In genomic region chr10:15748137-15748536, GRCh38 we compare ENCODE assay signal across 26 cellular contexts. TPM values are rescaled to one million over a fixed set of nuclear protein-coding genes. Genes with fewer than 3 reads are reported as not detected.
DNase-seq lines count a peak whose midpoint lies in the region; TF ChIP-seq lines count a peak whose summit lies in the region.
"Had no signal": no experiment of that assay in that cellular context is flagged by ENCODE, and none has a peak within 500 bp of the region (broad histone marks: within the 10 kb centered on the region; RNA-seq: fewer than 3 reads in every experiment).

No MANE protein-coding gene starts in this region.

- H3K36me3 Mint-ChIP-seq in neural progenitor cell, result no peaks in the 10 kb centered on the region
- H3K36me3 Mint-ChIP-seq: brain; CD4-positive, CD25-positive, alpha-beta regulatory T cell; natural killer cell treated with Interleukin-12 subunit alpha and Interleukin-12 subunit beta and Interleukin-15 and Interleukin-18, amount 100 ng/mL, for 72 hours; stimulated activated effector memory CD8-positive, alpha-beta T cell treated with anti-CD3 and anti-CD28 coated beads, Interleukin-12 subunit alpha, Interleukin-12 subunit beta, amount 100 ng/mL, for 72 hours; type B pancreatic cell had no signal

- H2AFZ ChIP-seq in MM.1S (ENCODE audit: low read length), result 0 out of 2 replicates have a peak overlapping the region, but pooled peaks have one; percentile 12
- H2AFZ ChIP-seq in neural cell (ENCODE audit: low read depth, low read length), result no peak overlapping the region
- H2AFZ ChIP-seq in neural progenitor cell (replicated peaks), result no peak overlapping the region
- H2AFZ ChIP-seq: parathyroid adenoma had no signal

- H3K27ac Mint-ChIP-seq in neural progenitor cell, result no peak overlapping the region
- H3K27ac Mint-ChIP-seq: activated B cell treated with CpG ODN at 0.5 μM for 24 hours; activated naive CD4-positive, alpha-beta T cell treated with anti-CD3 and anti-CD28 coated beads for 36 hours; activated T-helper 1 cell treated with anti-CD3 and anti-CD28 coated beads, Interleukin-12 subunit alpha, Interleukin-12 subunit beta, Interleukin-2, Interleukin-4 antibody, amounts not matched to agents 30 ng/mL and 10 ng/mL and 1 ng/mL, durations not matched to agents 14 hours and 24 hours and 36 hours; CD4-positive, CD25-positive, alpha-beta regulatory T cell; natural killer cell treated with Interleukin-12 subunit alpha and Interleukin-12 subunit beta and Interleukin-15 and Interleukin-18, amount 100 ng/mL, for 72 hours; stimulated activated effector memory CD8-positive, alpha-beta T cell treated with anti-CD3 and anti-CD28 coated beads, Interleukin-12 subunit alpha, Interleukin-12 subunit beta, amount 100 ng/mL, for 72 hours; type B pancreatic cell had no signal

- H3K4me3 Mint-ChIP-seq in neural progenitor cell, result no peak overlapping the region
- H3K4me3 Mint-ChIP-seq: activated B cell treated with CpG ODN at 0.5 μM for 24 hours; activated naive CD4-positive, alpha-beta T cell treated with anti-CD3 and anti-CD28 coated beads for 36 hours; activated T-helper 1 cell treated with anti-CD3 and anti-CD28 coated beads, Interleukin-12 subunit alpha, Interleukin-12 subunit beta, Interleukin-2, Interleukin-4 antibody, amounts not matched to agents 30 ng/mL and 10 ng/mL and 1 ng/mL, durations not matched to agents 14 hours and 24 hours and 36 hours; brain; CD4-positive, CD25-positive, alpha-beta regulatory T cell; natural killer cell treated with Interleukin-12 subunit alpha and Interleukin-12 subunit beta and Interleukin-15 and Interleukin-18, amount 100 ng/mL, for 72 hours; stimulated activated effector memory CD8-positive, alpha-beta T cell treated with anti-CD3 and anti-CD28 coated beads, Interleukin-12 subunit alpha, Interleukin-12 subunit beta, amount 100 ng/mL, for 72 hours; type B pancreatic cell had no signal

- TF ChIP-seq RAD21 in neural cell (conservative IDR thresholded peaks at IDR 0.05), result no peak

- H3K9me3 Mint-ChIP-seq in neural progenitor cell, result no peaks in the 10 kb centered on the region
- H3K9me3 Mint-ChIP-seq: activated B cell treated with CpG ODN at 0.5 μM for 24 hours; activated naive CD4-positive, alpha-beta T cell treated with anti-CD3 and anti-CD28 coated beads for 36 hours; activated T-helper 1 cell treated with anti-CD3 and anti-CD28 coated beads, Interleukin-12 subunit alpha, Interleukin-12 subunit beta, Interleukin-2, Interleukin-4 antibody, amounts not matched to agents 30 ng/mL and 10 ng/mL and 1 ng/mL, durations not matched to agents 14 hours and 24 hours and 36 hours; brain; CD4-positive, CD25-positive, alpha-beta regulatory T cell; natural killer cell treated with Interleukin-12 subunit alpha and Interleukin-12 subunit beta and Interleukin-15 and Interleukin-18, amount 100 ng/mL, for 72 hours; stimulated activated effector memory CD8-positive, alpha-beta T cell treated with anti-CD3 and anti-CD28 coated beads, Interleukin-12 subunit alpha, Interleukin-12 subunit beta, amount 100 ng/mL, for 72 hours; type B pancreatic cell had no signal

- H3K9me2 ChIP-seq in MM.1S (replicated peaks; ENCODE audit: insufficient read depth, low read length) (no peaks in the 10 kb centered on the region), neural cell (ENCODE audit: insufficient read depth, low read length) (no peaks in the 10 kb centered on the region)

- H3F3A ChIP-seq in MM.1S (ENCODE audit: insufficient read depth, low read length) (peaks cover 21% of the 10 kb centered on the region), neural cell (ENCODE audit: insufficient read depth, low read length, poor library complexity, severe bottlenecking) (no peaks in the 10 kb centered on the region), neural progenitor cell (ENCODE audit: low read depth) (no peaks in the 10 kb centered on the region)

- H3K27me3 Mint-ChIP-seq in neural progenitor cell (ENCODE audit: insufficient read depth, low read depth), result no peaks in the 10 kb centered on the region

- H3K27me3 ChIP-seq in MM.1S (replicated peaks; ENCODE audit: insufficient read depth, low read length) (no peaks in the 10 kb centered on the region), brain microvascular endothelial cell (replicated peaks) (no peaks in the 10 kb centered on the region), neural cell (ENCODE audit: insufficient read depth, low read depth, low read length) (no peaks in the 10 kb centered on the region), neural progenitor cell (no peaks in the 10 kb centered on the region)
- H3K27me3 ChIP-seq: Peyer's patch, right atrium auricular region had no signal

- H3K4me2 ChIP-seq in MM.1S (ENCODE audit: low read depth, low read length) (peak overlapping the region; percentile 74), neural cell (ENCODE audit: low read length) (no peak overlapping the region), neural progenitor cell (no peak overlapping the region)

- TF ChIP-seq CTCF in MM.1S (IDR thresholded peaks at IDR 0.05; ENCODE audit: low read length) (peak; percentile 24; the same call in 1 of the 2 replicates), brain microvascular endothelial cell (IDR thresholded peaks at IDR 0.05; ENCODE audit: low read depth, low read length, missing control alignments) (peak; percentile 4), neural cell (IDR thresholded peaks at IDR 0.05; ENCODE audit: poor library complexity, severe bottlenecking) (peak; percentile 15), neural progenitor cell (IDR thresholded peaks at IDR 0.05) (no peak)

- H3K9ac ChIP-seq in MM.1S (ENCODE audit: low read length), result peak overlapping the region; percentile 58
- H3K9ac ChIP-seq in neural cell (ENCODE audit: low read length), result no peak overlapping the region
- H3K9ac ChIP-seq in neural progenitor cell, result no peak overlapping the region
- H3K9ac ChIP-seq: parathyroid adenoma had no signal

- DNase-seq in ELR (ENCODE audit: low read depth), result peak; percentile 6
- peak; percentile 89 for DNase-seq in MM.1S
- DNase-seq in brain microvascular endothelial cell, result peak; percentile 11
- no peak for DNase-seq in DMS153 treated with DMSO at 0.1 percent for 48 hours (lab: John Stamatoyannopoulos, UW; ENCODE audit: unreplicated experiment)
- no peak for DNase-seq in neural progenitor cell (ENCODE audit: low spot score)
- no peak for DNase-seq in activated CD8-positive, alpha-beta memory T cell treated with anti-CD3 and anti-CD28 coated beads, Interleukin-2, amount 50 U/mL, for 4 hours
- DNase-seq: activated B cell treated with CpG ODN at 0.5 μM for 24 hours; activated naive CD4-positive, alpha-beta T cell treated with anti-CD3 and anti-CD28 coated beads for 36 hours; CD4-positive, CD25-positive, alpha-beta regulatory T cell; kidney; midbrain; NCI-H1092; NCI-H187 treated with DMSO at 0.1 percent for 48 hours; Peyer's patch; SIG-M5; stimulated activated CD4-positive, alpha-beta T cell treated with anti-CD3 and anti-CD28 coated beads, Interleukin-12 subunit alpha, Interleukin-12 subunit beta, amount 100 ng/mL, for 4 hours; stimulated activated CD4-positive, alpha-beta T cell treated with anti-CD3 and anti-CD28 coated beads, Interleukin-4, amount 100 ng/mL, for 1 hour had no signal

- no peaks in the 10 kb centered on the region for H3K36me3 ChIP-seq in MM.1S (replicated peaks; ENCODE audit: insufficient read depth, low read length)
- H3K36me3 ChIP-seq in brain microvascular endothelial cell (replicated peaks), result no peaks in the 10 kb centered on the region
- H3K36me3 ChIP-seq in neural cell (ENCODE audit: insufficient read depth, low read length), result no peaks in the 10 kb centered on the region
- H3K36me3 ChIP-seq in neural progenitor cell, result no peaks in the 10 kb centered on the region
- H3K36me3 ChIP-seq: HAP-1, Peyer's patch, right atrium auricular region had no signal

- TF ChIP-seq EP300 in neural cell (conservative IDR thresholded peaks at IDR 0.05; ENCODE audit: poor library complexity, severe bottlenecking), result no peak

- H3K27ac ChIP-seq in MM.1S (ENCODE audit: low read length) (peak overlapping the region; percentile 91), brain microvascular endothelial cell (no peak overlapping the region), neural cell (ENCODE audit: low read length) (no peak overlapping the region), neural progenitor cell (no peak overlapping the region)
- H3K27ac ChIP-seq: parathyroid adenoma, Peyer's patch, right atrium auricular region had no signal

- H4K20me1 ChIP-seq in MM.1S (ENCODE audit: insufficient read depth, low read length), result no peaks in the 10 kb centered on the region
- H4K20me1 ChIP-seq in neural cell (ENCODE audit: insufficient read depth), result no peaks in the 10 kb centered on the region
- no peaks in the 10 kb centered on the region for H4K20me1 ChIP-seq in neural progenitor cell (ENCODE audit: low read depth)

- H3K4me1 Mint-ChIP-seq in neural progenitor cell, result peaks cover 13% of the 10 kb centered on the region
- H3K4me1 Mint-ChIP-seq: activated B cell treated with CpG ODN at 0.5 μM for 24 hours; CD4-positive, CD25-positive, alpha-beta regulatory T cell; stimulated activated effector memory CD8-positive, alpha-beta T cell treated with anti-CD3 and anti-CD28 coated beads, Interleukin-12 subunit alpha, Interleukin-12 subunit beta, amount 100 ng/mL, for 72 hours had no signal

- no peaks in the 10 kb centered on the region for H3K9me3 ChIP-seq in MM.1S (replicated peaks; ENCODE audit: insufficient read depth, low read length)
- H3K9me3 ChIP-seq in neural cell (ENCODE audit: low read length), result no peaks in the 10 kb centered on the region
- H3K9me3 ChIP-seq in neural progenitor cell (ENCODE audit: low read depth), result no peaks in the 10 kb centered on the region
- H3K9me3 ChIP-seq: HAP-1, Peyer's patch, right atrium auricular region had no signal

- H3K4me1 ChIP-seq in MM.1S (ENCODE audit: low read length) (peaks cover 34% of the 10 kb centered on the region), neural progenitor cell (no peaks in the 10 kb centered on the region)
- H3K4me1 ChIP-seq: HAP-1, parathyroid adenoma, Peyer's patch, right atrium auricular region had no signal

- peak overlapping the region; percentile 17 for H3K4me3 ChIP-seq in MM.1S (ENCODE audit: low read length)
- H3K4me3 ChIP-seq in brain microvascular endothelial cell (ENCODE audit: low read depth, low read length), result no peak overlapping the region
- H3K4me3 ChIP-seq in neural cell (ENCODE audit: low read length), result no peak overlapping the region
- H3K4me3 ChIP-seq in neural progenitor cell, result no peak overlapping the region
- H3K4me3 ChIP-seq: HAP-1, Peyer's patch, right atrium auricular region had no signal

- H3K79me2 ChIP-seq in MM.1S (ENCODE audit: low read length) (no peaks in the 10 kb centered on the region), neural cell (replicated peaks; ENCODE audit: insufficient read depth, low read length) (no peaks in the 10 kb centered on the region), neural progenitor cell (ENCODE audit: low read depth) (no peaks in the 10 kb centered on the region)
- H3K79me2 ChIP-seq: parathyroid adenoma had no signal

- in situ Hi-C loops in brain microvascular endothelial cell (cut with HindIII; ENCODE audit: low pct_ligation_motif_present, low sequenced_read_pairs), result no loop called here

TF ChIP-seq in neural cell, 6 proteins besides CTCF, POLR2A, EP300 and RAD21 (continues in another document):
- TF ChIP-seq SMC3 (conservative IDR thresholded peaks at IDR 0.05; ENCODE audit: poor library complexity) (no peak), POLR2AphosphoS5 (IDR thresholded peaks at IDR 0.05) (no peak)

RNA-seq across cellular contexts. Expression of gene ITGA8, which starts 28.4 kb away (rescaled TPM):
- polyA plus RNA-seq in neural cell, result 0.11 TPM in 1 of 2 replicates, not detected in the other
- polyA minus RNA-seq in neural cell, result under 0.01 and 0.23 TPM in 2 replicates
- 0.15 TPM in 1 of 2 replicates, not detected in the other for total RNA-seq in neural progenitor cell (ENCODE audit: low replicate concordance)
- total RNA-seq: activated B cell treated with CpG ODN at 0.5 μM for 24 hours; activated naive CD4-positive, alpha-beta T cell treated with anti-CD3 and anti-CD28 coated beads for 36 hours; activated T-helper 1 cell treated with anti-CD3 and anti-CD28 coated beads, Interleukin-12 subunit alpha, Interleukin-12 subunit beta, Interleukin-2, Interleukin-4 antibody, amounts not matched to agents 30 ng/mL and 10 ng/mL and 1 ng/mL, durations not matched to agents 14 hours and 24 hours and 36 hours; CD4-positive, CD25-positive, alpha-beta regulatory T cell; natural killer cell treated with Interleukin-12 subunit alpha and Interleukin-12 subunit beta and Interleukin-15 and Interleukin-18, amount 100 ng/mL, for 72 hours had no signal
- polyA plus RNA-seq: CD4-positive, CD25-positive, alpha-beta regulatory T cell had no signal

Comparison
In these comparisons a context has a peak if more than half of its experiments do, and no peak if none do; other contexts are left out.
1. DNase-seq: peak in ELR (single experiment), MM.1S (single experiment) and brain microvascular endothelial cell (single experiment); none in DMS153 treated with DMSO at 0.1 percent for 48 hours (single experiment), neural progenitor cell (single experiment) and activated CD8-positive, alpha-beta memory T cell treated with anti-CD3 and anti-CD28 coated beads, Interleukin-2, amount 50 U/mL, for 4 hours (single experiment).